7 cellular contexts compared by ENCODE assay signal in genomic region chr10:15725603-15726002, GRCh38. TPM values are rescaled to one million over a fixed set of nuclear protein-coding genes. Genes with fewer than 3 reads are reported as not detected.
DNase-seq lines count a peak whose midpoint lies in the region; ATAC-seq and TF ChIP-seq lines count a peak whose summit lies in the region.

No MANE protein-coding gene starts in this region.

- TF ChIP-seq POLR2A in heart left ventricle (IDR thresholded peaks at IDR 0.05) (no peak), spleen (IDR thresholded peaks at IDR 0.05) (no peak)

- H3K4me3 ChIP-seq in heart left ventricle (no peak overlapping the region), spleen (no peak overlapping the region)

- peak; percentile 84 for ATAC-seq in HG02884 (IDR thresholded peaks at IDR 0.05; ENCODE audit: unreplicated experiment)
- peak in 3 of 4 donors; percentile 51 to 69 (median 68) for ATAC-seq in heart left ventricle
- ATAC-seq in HG03045 (IDR thresholded peaks at IDR 0.05; ENCODE audit: unreplicated experiment): no peak

- 4 to 8% (median 5%) methylated on average over 2 of the region's 2 CpGs for WGBS in heart left ventricle, 4 donors
- WGBS in spleen, 5 donors: 2 to 4% (median 4%) methylated on average over 2 of the region's 2 CpGs

- H3K27ac ChIP-seq in heart left ventricle (no peak overlapping the region), spleen (no peak overlapping the region)

- peak; percentile 72 for DNase-seq in G401 (ENCODE audit: low spot score)
- DNase-seq in UCSD-AML1 (lab: John Stamatoyannopoulos, UW; ENCODE audit: unreplicated experiment): peak; percentile 14
- DNase-seq in heart left ventricle: no peak
- DNase-seq in spleen: no peak
- DNase-seq in activated gamma-delta T cell (lab: John Stamatoyannopoulos, UW): no peak

- H3K36me3 ChIP-seq in heart left ventricle: no peaks in the 10 kb centered on the region
- no peaks in the 10 kb centered on the region for H3K36me3 ChIP-seq in spleen

- intact Hi-C loops in heart left ventricle (cut with DNase I): loop anchor here in 8 of 10 donors (2.0 to 10.0 kb wide), 6 partner anchors 97 to 293 kb away; no protein-coding TSS in a partner anchor
- intact Hi-C loops in spleen (cut with DNase I; ENCODE audit: low total_unique reads): loop anchor here (5.0 kb wide), 1 partner anchor 293 kb away; no protein-coding TSS in a partner anchor

- in situ Hi-C loops in G401 (cut with HindIII; ENCODE audit: low sequenced_read_pairs): no loop called here

- H3K27me3 ChIP-seq in heart left ventricle (peaks cover 0 to 14% (median 0%) of the 10 kb centered on the region in 9 donors), spleen (replicated peaks in 1 of 7) (peaks cover 0 to 28% (median 0%) of the 10 kb centered on the region in 7 donors)

- TF ChIP-seq CTCF in heart left ventricle (IDR thresholded peaks at IDR 0.05): peak; percentile 25 to 69 (median 56)
- TF ChIP-seq CTCF in spleen (IDR thresholded peaks at IDR 0.05 in 8 of 11, conservative IDR thresholded peaks at IDR 0.05 in 3 of 11): peak in 9 of 11 experiments; percentile 15 to 61 (median 30)

- H3K9me3 ChIP-seq in heart left ventricle (peaks cover 0 to 11% (median 1%) of the 10 kb centered on the region in 12 donors), spleen (peaks cover 0 to 10% (median 6%) of the 10 kb centered on the region in 8 donors)

- H3K4me1 ChIP-seq in heart left ventricle (peaks cover 0 to 10% (median 0%) of the 10 kb centered on the region in 12 donors), spleen (peaks cover 0 to 12% (median 4%) of the 10 kb centered on the region in 6 donors)

RNA-seq across cellular contexts. Expression of gene ITGA8, which starts 5.9 kb away (rescaled TPM):
- total RNA-seq in G401 (2014; rRNA removed; shearing (Covaris generic)): 0.12 and 0.64 TPM in 2 replicates
- total RNA-seq in heart left ventricle: 1 to 10 TPM in 6 of 9 donors, under 1 TPM in 3; 0.50 to 4.3 (median 1.5) TPM
- polyA plus RNA-seq in heart left ventricle: 1 to 10 TPM in 1 of 2 donors, under 1 TPM in 1; 0.82 to 1.8 TPM
- 10 to 100 TPM; 18.8 to 60.3 (median 46.2) TPM for total RNA-seq in spleen
- polyA plus RNA-seq in spleen: 1 to 10 TPM; 1.7 to 4.9 (median 4.2) TPM

Comparison
In these comparisons a context has a peak if more than half of its experiments do, and no peak if none do; other contexts are left out.
1. DNase-seq: peak in G401 (single experiment) and UCSD-AML1 (single experiment); none in heart left ventricle (0 of 5), spleen (single experiment) and activated gamma-delta T cell (single experiment).